ENCODE assay signal across 21 cellular contexts in the genomic region with DNA sequence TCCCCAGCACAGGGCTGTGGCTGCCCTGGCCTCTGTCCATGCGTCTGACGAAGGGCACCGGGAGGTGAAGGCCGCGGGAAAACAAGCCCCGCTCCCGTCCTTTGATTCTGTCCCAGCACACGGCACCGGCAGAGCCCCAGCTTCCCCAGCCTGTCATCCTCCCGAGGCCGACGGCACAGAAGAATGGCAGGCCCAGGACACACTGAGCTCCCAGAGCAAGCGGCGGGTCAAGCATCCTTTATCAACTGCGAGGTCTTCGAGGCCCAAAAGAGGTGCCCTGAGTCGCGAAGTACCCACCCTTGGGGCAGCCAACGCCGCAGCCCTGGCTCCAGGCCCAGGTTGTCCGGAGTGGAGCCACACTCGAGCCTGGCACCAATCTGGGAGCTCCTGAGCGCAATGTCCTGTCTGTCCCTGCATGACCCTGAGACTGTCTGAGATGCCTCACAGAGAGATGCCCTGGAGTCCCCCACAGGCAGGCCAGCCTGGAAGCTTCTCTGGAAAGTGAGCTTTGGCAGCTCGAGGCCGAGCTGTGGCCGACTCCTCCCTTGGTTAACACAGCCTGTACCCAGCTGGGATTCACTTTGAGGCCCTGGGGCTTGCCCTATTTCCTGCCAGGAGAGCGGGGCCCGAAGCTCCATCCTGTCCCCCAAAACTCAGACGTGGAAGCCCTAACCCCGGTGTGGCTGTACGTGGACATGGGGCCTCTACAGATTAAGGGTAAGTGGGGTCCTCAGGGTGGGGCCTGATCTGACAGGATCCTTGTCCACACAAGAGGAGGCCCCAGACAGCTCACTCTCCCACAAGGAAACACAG. TPM values are rescaled to one million over a fixed set of nuclear protein-coding genes. Genes with fewer than 3 reads are reported as not detected.
DNase-seq lines count a peak whose midpoint lies in the region; ATAC-seq and TF ChIP-seq lines count a peak whose summit lies in the region.
"Had no signal": no experiment of that assay in that cellular context is flagged by ENCODE, and none has a peak within 500 bp of the region (broad histone marks: within the 10 kb centered on the region; RNA-seq: fewer than 3 reads in every experiment).

No MANE protein-coding gene starts in this region.

- H3K4me3 Mint-ChIP-seq in stimulated activated naive CD8-positive, alpha-beta T cell treated with anti-CD3 and anti-CD28 coated beads, Interleukin-15, Interleukin-2, amounts not matched to agents 100 ng/mL and 50 ng/mL, for 24 hours = no peak overlapping the region
- H3K4me3 Mint-ChIP-seq in stimulated activated naive CD8-positive, alpha-beta T cell treated with anti-CD3 and anti-CD28 coated beads, Interleukin-15, amount 100 ng/mL, for 72 hours = no peak overlapping the region
- no peak overlapping the region for H3K4me3 Mint-ChIP-seq in osteocyte (ENCODE audit: unreplicated experiment)
- H3K4me3 Mint-ChIP-seq in activated CD4-positive, alpha-beta memory T cell treated with anti-CD3 and anti-CD28 coated beads, Interleukin-2, amount 10 ng/mL, durations not matched to agents 7 days and 5 days = no peak overlapping the region
- no peak overlapping the region for H3K4me3 Mint-ChIP-seq in activated T-cell treated with anti-CD3 and anti-CD28 coated beads, Interleukin-2, amount 50 U/mL, for 4 hours

- H3K36me3 Mint-ChIP-seq in stimulated activated naive CD8-positive, alpha-beta T cell treated with anti-CD3 and anti-CD28 coated beads, Interleukin-15, Interleukin-2, amounts not matched to agents 100 ng/mL and 50 ng/mL, for 24 hours (ENCODE audit: low read depth) = peaks cover 54% of the 10 kb centered on the region
- peaks cover 31% of the 10 kb centered on the region for H3K36me3 Mint-ChIP-seq in osteocyte (ENCODE audit: unreplicated experiment)
- peaks cover 49% of the 10 kb centered on the region for H3K36me3 Mint-ChIP-seq in activated CD4-positive, alpha-beta memory T cell treated with anti-CD3 and anti-CD28 coated beads, Interleukin-2, amount 10 ng/mL, durations not matched to agents 7 days and 5 days (ENCODE audit: low read depth)
- peaks cover 45% of the 10 kb centered on the region for H3K36me3 Mint-ChIP-seq in activated T-cell treated with anti-CD3 and anti-CD28 coated beads, Interleukin-2, amount 50 U/mL, for 4 hours (ENCODE audit: insufficient read depth)

- no peak for ATAC-seq in stimulated activated naive CD8-positive, alpha-beta T cell treated with anti-CD3 and anti-CD28 coated beads, Interleukin-15, amount 100 ng/mL, for 72 hours
- ATAC-seq in activated T-cell treated with anti-CD3 and anti-CD28 coated beads, Interleukin-2, amount 50 U/mL, for 4 hours = no peak
- ATAC-seq: mucosa of descending colon had no signal

- H3K4me1 ChIP-seq in esophagus (ENCODE audit: control insufficient read depth in 2 of 2, insufficient read depth in 2 of 2, low read length in 1 of 2) = peaks cover 9 to 66% of the 10 kb centered on the region in 2 donors

- peaks cover 0 to 15% of the 10 kb centered on the region in 2 donors for H3K36me3 ChIP-seq in esophagus (ENCODE audit: control insufficient read depth in 2 of 2, insufficient read depth in 2 of 2, low read length in 1 of 2)

- DNase-seq in stimulated activated naive CD8-positive, alpha-beta T cell treated with anti-CD3 and anti-CD28 coated beads, Interleukin-15, amount 100 ng/mL, for 72 hours = no peak
- DNase-seq in osteocyte (ENCODE audit: extremely low spot score, unreplicated experiment) = no peak
- no peak for DNase-seq in activated CD4-positive, alpha-beta memory T cell treated with anti-CD3 and anti-CD28 coated beads, Interleukin-2, amount 10 ng/mL, durations not matched to agents 7 days and 5 days
- DNase-seq in DMS79 (lab: John Stamatoyannopoulos, UW) = no peak
- no peak for DNase-seq in OCI-M1 (lab: John Stamatoyannopoulos, UW)
- no peak for DNase-seq in activated T-cell treated with anti-CD3 and anti-CD28 coated beads, Interleukin-2, amount 50 U/mL, for 4 hours
- DNase-seq: ACHN; activated CD8-positive, alpha-beta memory T cell treated with anti-CD3 and anti-CD28 coated beads, Interleukin-2, amount 50 U/mL, for 4 hours; activated effector memory CD4-positive, alpha-beta T cell treated with anti-CD3 and anti-CD28 coated beads, Interleukin-2, amount 50 U/mL, for 16 hours; mucosa of descending colon; NCI-H1417; NCI-H510A treated with DMSO at 0.1 percent for 48 hours; stimulated activated CD4-positive, alpha-beta T cell treated with anti-CD3 and anti-CD28 coated beads, Interleukin-2, amount 100 ng/mL, for 48 hours; stimulated activated naive CD4-positive, alpha-beta T cell treated with Interleukin-2 at 50 U/mL for 16 hours; T-helper 9 cell had no signal

- H3K27me3 ChIP-seq in esophagus (ENCODE audit: control insufficient read depth in 1 of 2, insufficient read depth in 2 of 2, low read length in 2 of 2) = no peaks in the 10 kb centered on the region
- H3K27me3 ChIP-seq: MG63, upper lobe of left lung had no signal

- H3K9me3 Mint-ChIP-seq in stimulated activated naive CD8-positive, alpha-beta T cell treated with anti-CD3 and anti-CD28 coated beads, Interleukin-15, Interleukin-2, amounts not matched to agents 100 ng/mL and 50 ng/mL, for 24 hours = no peaks in the 10 kb centered on the region
- no peaks in the 10 kb centered on the region for H3K9me3 Mint-ChIP-seq in stimulated activated naive CD8-positive, alpha-beta T cell treated with anti-CD3 and anti-CD28 coated beads, Interleukin-15, amount 100 ng/mL, for 72 hours
- H3K9me3 Mint-ChIP-seq in osteocyte (ENCODE audit: unreplicated experiment) = no peaks in the 10 kb centered on the region
- no peaks in the 10 kb centered on the region for H3K9me3 Mint-ChIP-seq in activated CD4-positive, alpha-beta memory T cell treated with anti-CD3 and anti-CD28 coated beads, Interleukin-2, amount 10 ng/mL, durations not matched to agents 7 days and 5 days
- H3K9me3 Mint-ChIP-seq in activated T-cell treated with anti-CD3 and anti-CD28 coated beads, Interleukin-2, amount 50 U/mL, for 4 hours = no peaks in the 10 kb centered on the region

- H3K27me3 Mint-ChIP-seq in stimulated activated naive CD8-positive, alpha-beta T cell treated with anti-CD3 and anti-CD28 coated beads, Interleukin-15, Interleukin-2, amounts not matched to agents 100 ng/mL and 50 ng/mL, for 24 hours = no peaks in the 10 kb centered on the region
- H3K27me3 Mint-ChIP-seq in stimulated activated naive CD8-positive, alpha-beta T cell treated with anti-CD3 and anti-CD28 coated beads, Interleukin-15, amount 100 ng/mL, for 72 hours = no peaks in the 10 kb centered on the region
- no peaks in the 10 kb centered on the region for H3K27me3 Mint-ChIP-seq in osteocyte (ENCODE audit: unreplicated experiment)
- H3K27me3 Mint-ChIP-seq in activated CD4-positive, alpha-beta memory T cell treated with anti-CD3 and anti-CD28 coated beads, Interleukin-2, amount 10 ng/mL, durations not matched to agents 7 days and 5 days = no peaks in the 10 kb centered on the region
- H3K27me3 Mint-ChIP-seq in activated T-cell treated with anti-CD3 and anti-CD28 coated beads, Interleukin-2, amount 50 U/mL, for 4 hours (ENCODE audit: low read depth) = no peaks in the 10 kb centered on the region

- H3K9me3 ChIP-seq in esophagus (ENCODE audit: control insufficient read depth in 2 of 2, insufficient read depth in 1 of 2, low read depth in 1 of 2, low read length in 1 of 2) = no peaks in the 10 kb centered on the region
- H3K9me3 ChIP-seq: MG63, mucosa of descending colon, upper lobe of left lung had no signal

- peaks cover 27% of the 10 kb centered on the region for H3K4me1 Mint-ChIP-seq in stimulated activated naive CD8-positive, alpha-beta T cell treated with anti-CD3 and anti-CD28 coated beads, Interleukin-15, Interleukin-2, amounts not matched to agents 100 ng/mL and 50 ng/mL, for 24 hours (ENCODE audit: low read depth)
- peaks cover 66% of the 10 kb centered on the region for H3K4me1 Mint-ChIP-seq in stimulated activated naive CD8-positive, alpha-beta T cell treated with anti-CD3 and anti-CD28 coated beads, Interleukin-15, amount 100 ng/mL, for 72 hours
- peaks cover 64% of the 10 kb centered on the region for H3K4me1 Mint-ChIP-seq in osteocyte (ENCODE audit: unreplicated experiment)
- peaks cover 12% of the 10 kb centered on the region for H3K4me1 Mint-ChIP-seq in activated CD4-positive, alpha-beta memory T cell treated with anti-CD3 and anti-CD28 coated beads, Interleukin-2, amount 10 ng/mL, durations not matched to agents 7 days and 5 days
- H3K4me1 Mint-ChIP-seq in activated T-cell treated with anti-CD3 and anti-CD28 coated beads, Interleukin-2, amount 50 U/mL, for 4 hours (ENCODE audit: low read depth) = peaks cover 21% of the 10 kb centered on the region

- peak overlapping the region; percentile 40 for H3K27ac Mint-ChIP-seq in stimulated activated naive CD8-positive, alpha-beta T cell treated with anti-CD3 and anti-CD28 coated beads, Interleukin-15, Interleukin-2, amounts not matched to agents 100 ng/mL and 50 ng/mL, for 24 hours
- peak overlapping the region in 1 of 2 donors; percentile 63 for H3K27ac Mint-ChIP-seq in stimulated activated naive CD8-positive, alpha-beta T cell treated with anti-CD3 and anti-CD28 coated beads, Interleukin-15, amount 100 ng/mL, for 72 hours
- H3K27ac Mint-ChIP-seq in osteocyte (ENCODE audit: unreplicated experiment) = peak overlapping the region; percentile 23
- no peak overlapping the region for H3K27ac Mint-ChIP-seq in activated CD4-positive, alpha-beta memory T cell treated with anti-CD3 and anti-CD28 coated beads, Interleukin-2, amount 10 ng/mL, durations not matched to agents 7 days and 5 days

- 43 to 62% methylated on average over 31 of the region's 31 CpGs for WGBS in esophagus, 2 donors

- H3K27ac ChIP-seq in esophagus (ENCODE audit: low read depth in 2 of 2, low read length in 1 of 2) = peak overlapping the region; percentile 58 to 77
- H3K27ac ChIP-seq: C4-2B, upper lobe of left lung had no signal

- CTCF ChIA-PET in activated CD4-positive, alpha-beta memory T cell treated with anti-CD3 and anti-CD28 coated beads, Interleukin-2, amount 10 ng/mL, durations not matched to agents 7 days and 5 days (lab: Charles Lee) = interaction anchor here (1.6 to 12.3 kb wide), 3 partner anchors 24 to 66 kb away, joined by 4 to 286 read pairs (median 18); a partner anchor contains a TSS

- H3K4me3 ChIP-seq in esophagus (ENCODE audit: low read depth in 1 of 2, low read length in 2 of 2) = no peak overlapping the region
- H3K4me3 ChIP-seq: MG63, mucosa of descending colon, smooth muscle cell, upper lobe of left lung had no signal

- TF ChIP-seq CTCF in osteocyte (IDR thresholded peaks at IDR 0.05) = no peak

- POLR2A ChIA-PET in activated CD4-positive, alpha-beta memory T cell treated with anti-CD3 and anti-CD28 coated beads, Interleukin-2, amount 10 ng/mL, durations not matched to agents 7 days and 5 days (lab: Charles Lee) = interaction anchor here (0.8 to 2.0 kb wide), 6 partner anchors 21 to 80 kb away, joined by 3 to 7 read pairs (median 4); a partner anchor contains a TSS

RNA-seq across cellular contexts. Expression of a gene that starts 23.3 kb away (rescaled TPM):
- polyA plus RNA-seq in esophagus = 100 to 1,000 TPM; 117 to 138 TPM
- total RNA-seq in osteocyte = 127 and 133 TPM in 2 replicates
- total RNA-seq in activated CD4-positive, alpha-beta memory T cell treated with anti-CD3 and anti-CD28 coated beads, Interleukin-2, amount 10 ng/mL, durations not matched to agents 7 days and 5 days = 100 to 1,000 TPM; 178 to 187 TPM
- total RNA-seq in activated T-cell treated with anti-CD3 and anti-CD28 coated beads, Interleukin-2, amount 50 U/mL, for 4 hours = 100 to 1,000 TPM; 814 to 984 (median 886) TPM
